Comparison of ENCODE assay signal across 15 cellular contexts in the genomic region with DNA sequence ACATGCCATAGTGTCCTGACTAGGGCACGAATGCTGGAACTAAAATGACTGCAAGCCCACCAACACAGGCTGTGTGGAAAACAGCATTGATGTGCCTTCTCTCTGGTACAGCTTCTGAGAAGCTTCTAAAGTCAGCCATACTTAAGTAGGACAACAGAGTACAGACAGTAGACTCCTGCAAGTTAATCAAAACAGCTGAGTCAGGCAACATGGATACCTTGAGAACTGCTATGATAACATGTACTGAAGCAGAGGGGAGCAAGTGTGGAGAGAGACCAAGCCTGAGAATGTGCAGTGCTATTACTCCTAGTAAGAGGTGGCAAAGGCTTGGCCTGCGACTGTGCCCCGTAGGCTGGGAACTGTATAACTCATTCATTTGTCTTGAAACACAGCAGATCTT. TPM values are rescaled to one million over a fixed set of nuclear protein-coding genes. Genes with fewer than 3 reads are reported as not detected.
DNase-seq lines count a peak whose midpoint lies in the region; ATAC-seq and TF ChIP-seq lines count a peak whose summit lies in the region.
"Had no signal": no experiment of that assay in that cellular context is flagged by ENCODE, and none has a peak within 500 bp of the region (broad histone marks: within the 10 kb centered on the region; RNA-seq: fewer than 3 reads in every experiment).

No MANE protein-coding gene starts in this region.

- no peaks in the 10 kb centered on the region for H3K9me3 Mint-ChIP-seq in T-helper 2 cell treated with Interferon-gamma antibody and Interleukin-4, amounts not matched to agents 5 μg/mL and 100 μg/mL, for 36 hours
- H3K9me3 Mint-ChIP-seq in progenitor cell of endocrine pancreas (ENCODE audit: low read depth), result no peaks in the 10 kb centered on the region

- peak overlapping the region; percentile 57 for H3K4me3 Mint-ChIP-seq in T-helper 2 cell treated with Interferon-gamma antibody and Interleukin-4, amounts not matched to agents 5 μg/mL and 100 μg/mL, for 36 hours
- peak overlapping the region; percentile 91 for H3K4me3 Mint-ChIP-seq in progenitor cell of endocrine pancreas (ENCODE audit: low read depth)

- no peaks in the 10 kb centered on the region for H3K27me3 ChIP-seq in PC-3 (ENCODE audit: low read length)
- H3K27me3 ChIP-seq in dorsolateral prefrontal cortex, result no peaks in the 10 kb centered on the region
- no peaks in the 10 kb centered on the region for H3K27me3 ChIP-seq in A673 (replicated peaks; ENCODE audit: insufficient read depth, low read depth, low read length, poor library complexity)
- H3K27me3 ChIP-seq: thyroid gland had no signal

- H2AFZ ChIP-seq in PC-3 (ENCODE audit: low read length), result no peak overlapping the region

- H3K9me2 ChIP-seq in PC-3 (replicated peaks; ENCODE audit: low read length), result no peaks in the 10 kb centered on the region

- CTCF ChIA-PET in PC-3 (lab: Charles Lee), result no interaction called here
- CTCF ChIA-PET in A673 (lab: Charles Lee), result interaction anchor here (0.7 kb wide), 1 partner anchor 1057 kb away, joined by 7 read pairs; no protein-coding TSS in a partner anchor

- peaks cover 15% of the 10 kb centered on the region for H3K36me3 Mint-ChIP-seq in T-helper 2 cell treated with Interferon-gamma antibody and Interleukin-4, amounts not matched to agents 5 μg/mL and 100 μg/mL, for 36 hours (ENCODE audit: low read depth)
- peaks cover 3% of the 10 kb centered on the region for H3K36me3 Mint-ChIP-seq in progenitor cell of endocrine pancreas (ENCODE audit: insufficient read depth)

- intact Hi-C loops in PC-3 (cut with micrococcal nuclease), result no loop called here
- intact Hi-C loops in dorsolateral prefrontal cortex (cut with DNase I), result loop anchor here (2.0 to 5.0 kb wide), 3 partner anchors 72 to 667 kb away; a partner anchor contains a TSS
- intact Hi-C loops in A673 (cut with micrococcal nuclease; ENCODE audit: unreplicated experiment), result no loop called here

- H3K27ac ChIP-seq in PC-3 (ENCODE audit: low read length) (no peak overlapping the region), dorsolateral prefrontal cortex (no peak overlapping the region), A673 (ENCODE audit: low read depth, low read length, poor library complexity, severe bottlenecking) (no peak overlapping the region)
- H3K27ac ChIP-seq: thyroid gland had no signal

- H3K9ac ChIP-seq in PC-3 (ENCODE audit: low read length), result no peak overlapping the region

- H3K27me3 Mint-ChIP-seq in T-helper 2 cell treated with Interferon-gamma antibody and Interleukin-4, amounts not matched to agents 5 μg/mL and 100 μg/mL, for 36 hours (ENCODE audit: low read depth), result no peaks in the 10 kb centered on the region
- peaks cover 5% of the 10 kb centered on the region for H3K27me3 Mint-ChIP-seq in progenitor cell of endocrine pancreas

- peaks cover 33% of the 10 kb centered on the region for H4K20me1 ChIP-seq in PC-3 (ENCODE audit: low read length)

- peaks cover 70% of the 10 kb centered on the region for H3K79me2 ChIP-seq in PC-3 (ENCODE audit: low read length)

- DNase-seq in T-helper 2 cell treated with Interferon-gamma antibody and Interleukin-4, amounts not matched to agents 5 μg/mL and 100 μg/mL, for 36 hours (ENCODE audit: low spot score), result no peak
- DNase-seq in T-helper 2 cell (no peak), PC-3 (no peak), dorsolateral prefrontal cortex (no peak), progenitor cell of endocrine pancreas (ENCODE audit: low spot score, unreplicated experiment) (no peak), AG08395 (ENCODE audit: low spot score) (no peak), A673 (ENCODE audit: low spot score) (no peak)
- DNase-seq: 8988T, amniotic stem cell, DMS 273 treated with DMSO at 0.1 percent for 48 hours, foreskin fibroblast, kidney, thyroid gland had no signal

- H3K4me1 ChIP-seq in PC-3 (ENCODE audit: insufficient read depth, low read length) (peaks cover 13% of the 10 kb centered on the region), A673 (ENCODE audit: insufficient read depth, low read length, poor library complexity, severe bottlenecking) (peaks cover 9% of the 10 kb centered on the region)

- no peaks in the 10 kb centered on the region for H3F3A ChIP-seq in PC-3 (ENCODE audit: low read length, unreplicated experiment)

- TF ChIP-seq CTCF in PC-3 (conservative IDR thresholded peaks at IDR 0.05; ENCODE audit: low read depth, low read length), result no peak
- TF ChIP-seq CTCF in dorsolateral prefrontal cortex (IDR thresholded peaks at IDR 0.05 in 54 of 56, conservative IDR thresholded peaks at IDR 0.05 in 2 of 56; ENCODE audit: low read depth in 1 of 56, partially characterized antibody in 56 of 56), result no peak
- no peak for TF ChIP-seq CTCF in progenitor cell of endocrine pancreas (IDR thresholded peaks at IDR 0.05; ENCODE audit: unreplicated experiment)
- TF ChIP-seq CTCF in A673 (conservative IDR thresholded peaks at IDR 0.05; ENCODE audit: low read depth, low read length), result no peak

- H3K4me3 ChIP-seq in PC-3 (ENCODE audit: low read length) (no peak overlapping the region), dorsolateral prefrontal cortex (peak overlapping the region in 38 of 59 donors; percentile 7 to 100 (median 92)), A673 (ENCODE audit: low read depth, low read length, poor library complexity, severe bottlenecking) (no peak overlapping the region)
- H3K4me3 ChIP-seq: thyroid gland had no signal

- H3K9me3 ChIP-seq in PC-3 (ENCODE audit: low read length) (no peaks in the 10 kb centered on the region), A673 (ENCODE audit: low read depth, low read length, poor library complexity, severe bottlenecking) (no peaks in the 10 kb centered on the region)
- H3K9me3 ChIP-seq: thyroid gland had no signal

- BruUV-seq in PC-3 (replicated peaks; lab: Mats Ljungman, UMichigan), result no TSS peak
- BruUV-seq in A673 (replicated peaks; lab: Mats Ljungman, UMichigan), result no TSS peak

- no peak for ATAC-seq in PC-3
- ATAC-seq in GM18517 (IDR thresholded peaks at IDR 0.05; ENCODE audit: unreplicated experiment), result no peak

- POLR2A ChIA-PET in PC-3 (lab: Charles Lee; ENCODE audit: unreplicated experiment) (no interaction called here), A673 (lab: Charles Lee; ENCODE audit: low non-redundant PET) (no interaction called here)

- H3K27ac Mint-ChIP-seq in T-helper 2 cell treated with Interferon-gamma antibody and Interleukin-4, amounts not matched to agents 5 μg/mL and 100 μg/mL, for 36 hours, result no peak overlapping the region
- H3K27ac Mint-ChIP-seq in progenitor cell of endocrine pancreas, result peak overlapping the region; percentile 79

- peak overlapping the region; percentile 26; the same call in 1 of the 2 replicates for H3K4me2 ChIP-seq in PC-3 (ENCODE audit: low read length)

- H3K36me3 ChIP-seq in PC-3 (ENCODE audit: low read depth, low read length) (no peaks in the 10 kb centered on the region), A673 (ENCODE audit: insufficient read depth, low read length, poor library complexity, severe bottlenecking) (peaks cover 5% of the 10 kb centered on the region)
- H3K36me3 ChIP-seq: thyroid gland had no signal

- H3K4me1 Mint-ChIP-seq in T-helper 2 cell treated with Interferon-gamma antibody and Interleukin-4, amounts not matched to agents 5 μg/mL and 100 μg/mL, for 36 hours (ENCODE audit: low read depth), result peaks cover 37% of the 10 kb centered on the region
- peaks cover 34% of the 10 kb centered on the region for H3K4me1 Mint-ChIP-seq in progenitor cell of endocrine pancreas (ENCODE audit: low read depth)

RNA-seq across cellular contexts. Expression of a gene that starts 2.5 kb away (rescaled TPM):
- total RNA-seq in PC-3 (2014; rRNA removed) (28.8 and 29.1 TPM in 2 replicates), dorsolateral prefrontal cortex (10 to 100 TPM; 41.6 to 97.5 (median 70.2) TPM), progenitor cell of endocrine pancreas (34.7 and 37.9 TPM in 2 replicates), A673 (2021) (36.4 and 42.5 TPM in 2 replicates)

RNA-seq across cellular contexts. Expression of a gene that starts 20.4 kb away (rescaled TPM):
- total RNA-seq in PC-3 (2014; rRNA removed) (1.9 TPM in 1 of 2 replicates, not detected in the other), dorsolateral prefrontal cortex (1 to 10 TPM in 79 of 120 experiments, under 1 TPM in 38, not detected in 3; 0.27 to 6.2 (median 1.3) TPM), progenitor cell of endocrine pancreas (0.69 TPM in 1 of 2 replicates, not detected in the other), A673 (2021) (0.35 and 0.56 TPM in 2 replicates)
- total RNA-seq: kidney, LHCN-M2 had no signal

Comparison
In these comparisons a context has a peak if more than half of its experiments do, and no peak if none do; other contexts are left out.
1. H3K4me3 ChIP-seq: peak in dorsolateral prefrontal cortex (38 of 59); none in PC-3 (single experiment) and A673 (single experiment).
2. intact Hi-C loops: an anchor here in dorsolateral prefrontal cortex (2.0 to 5.0 kb wide); none called in PC-3 and A673.